11 cellular contexts compared by ENCODE assay signal in the genomic region with DNA sequence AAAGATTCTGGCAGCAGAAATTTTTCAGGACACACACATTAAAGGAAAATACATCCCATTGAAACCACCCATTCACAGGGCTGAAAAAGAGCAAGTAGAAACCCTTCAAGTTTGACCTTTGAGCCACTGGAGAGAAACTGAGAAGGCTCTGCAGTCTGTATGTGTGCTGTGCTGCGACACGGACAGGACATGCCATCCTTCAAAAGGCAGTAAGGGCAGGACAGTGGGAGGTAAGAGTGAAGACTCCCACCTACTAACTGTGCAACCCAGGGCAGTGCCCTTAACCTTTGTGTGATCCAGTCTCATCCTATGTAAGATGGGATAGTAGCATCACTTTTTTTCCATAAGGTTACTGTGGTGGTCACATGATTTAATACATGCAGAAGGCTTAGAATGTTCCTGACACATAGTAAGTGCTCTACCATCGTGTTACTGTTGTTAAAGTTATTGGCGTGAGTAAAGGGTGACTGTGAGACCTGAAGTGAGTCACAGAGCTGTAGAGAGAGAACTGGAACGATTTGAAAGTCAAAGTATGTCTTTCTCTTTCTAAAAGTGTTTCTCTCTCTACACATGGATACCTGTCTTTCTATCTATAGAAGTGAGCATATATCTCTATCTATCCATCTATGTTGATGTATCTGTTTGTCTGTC.
DNase-seq lines count a peak whose midpoint lies in the region; ATAC-seq and TF ChIP-seq lines count a peak whose summit lies in the region.
"Had no signal": no experiment of that assay in that cellular context is flagged by ENCODE, and none has a peak within 500 bp of the region (broad histone marks: within the 10 kb centered on the region; RNA-seq: fewer than 3 reads in every experiment).

No MANE protein-coding gene starts in this region.

- no peak overlapping the region for H3K27ac Mint-ChIP-seq in MCF 10A (ENCODE audit: low read depth, unreplicated experiment)
- H3K27ac Mint-ChIP-seq: T-cell had no signal

- H3K27ac ChIP-seq in mammary epithelial cell (ENCODE audit: insufficient read depth, low read depth, low read length) (no peak overlapping the region), body of pancreas (peak overlapping the region; percentile 50 to 73 (median 60)), transverse colon (peak overlapping the region in 3 of 4 donors; percentile 41 to 71 (median 70))
- H3K27ac ChIP-seq: dorsolateral prefrontal cortex had no signal

- no peak overlapping the region for H3K9ac ChIP-seq in mammary epithelial cell (ENCODE audit: insufficient read depth, low read length)

- POLR2A ChIA-PET in MCF 10A (lab: Yijun Ruan, JAX): interaction anchor here (0.6 to 0.9 kb wide), 3 partner anchors 11 to 490 kb away, joined by 3 to 5 read pairs (median 3); no protein-coding TSS in a partner anchor

- 63% methylated on average over 5 of the region's 5 CpGs for WGBS in mammary epithelial cell (ENCODE audit: low coverage, missing lambda C conversion rate)
- WGBS in body of pancreas, 2 donors: 38 to 61% methylated on average over 5 of the region's 5 CpGs
- 60 to 70% methylated on average over 5 of the region's 5 CpGs for WGBS in transverse colon (ENCODE audit: low coverage in 1 of 2), 2 donors

- H3K36me3 Mint-ChIP-seq in MCF 10A (ENCODE audit: insufficient read depth, unreplicated experiment): no peaks in the 10 kb centered on the region
- H3K36me3 Mint-ChIP-seq: T-cell had no signal

- H3K4me3 ChIP-seq in mammary epithelial cell (replicated peaks in 1 of 3; ENCODE audit: insufficient read depth in 1 of 3, low read depth in 2 of 3, low read length in 3 of 3) (no peak overlapping the region), body of pancreas (no peak overlapping the region), transverse colon (no peak overlapping the region)
- H3K4me3 ChIP-seq: dorsolateral prefrontal cortex had no signal

- H2AFZ ChIP-seq in mammary epithelial cell (ENCODE audit: low read depth, low read length): no peak overlapping the region

- no peak overlapping the region for H3K4me3 Mint-ChIP-seq in MCF 10A (ENCODE audit: unreplicated experiment)
- H3K4me3 Mint-ChIP-seq: T-cell had no signal

- dilution Hi-C loops in mammary epithelial cell (cut with HindIII; ENCODE audit: low sequenced_read_pairs): no loop called here

- CTCF ChIA-PET in mammary epithelial cell (lab: Charles Lee; ENCODE audit: low non-redundant PET): no interaction called here
- CTCF ChIA-PET in MCF 10A (lab: Yijun Ruan, JAX): no interaction called here

- ATAC-seq in HG03025 (IDR thresholded peaks at IDR 0.05; ENCODE audit: low FRiP score, unreplicated experiment) (peak; percentile 49), body of pancreas (no peak)
- ATAC-seq: T-cell had no signal

- peaks cover 12% of the 10 kb centered on the region for H3K4me1 Mint-ChIP-seq in MCF 10A (ENCODE audit: insufficient read depth, unreplicated experiment)
- H3K4me1 Mint-ChIP-seq: T-cell had no signal

- H4K20me1 ChIP-seq in mammary epithelial cell (ENCODE audit: insufficient read depth, low read length): no peaks in the 10 kb centered on the region

- TF ChIP-seq EP300 in transverse colon (IDR thresholded peaks at IDR 0.05; ENCODE audit: low read depth): no peak

- in situ Hi-C loops in mammary epithelial cell (cut with MboI; ENCODE audit: low sequenced_read_pairs in 2 of 2): loop anchor here in 1 of 2 donors (25.0 kb wide), 2 partner anchors 386 to 511 kb away; no protein-coding TSS in a partner anchor
- in situ Hi-C loops in transverse colon (cut with MboI; ENCODE audit: low pct_ligation_motif_present in 1 of 4, low pct_unique_long_range_greater_than_20kb in 1 of 4, low sequenced_read_pairs in 3 of 4): loop anchor here (10.0 to 25.0 kb wide), 5 partner anchors 336 to 563 kb away; no protein-coding TSS in a partner anchor

- BruUV-seq in mammary epithelial cell (replicated peaks; lab: Mats Ljungman, UMichigan) (no TSS peak), MCF 10A (replicated peaks; lab: Mats Ljungman, UMichigan) (no TSS peak)

- H3K27me3 ChIP-seq in mammary epithelial cell (ENCODE audit: insufficient read depth, low read length) (peaks cover 2% of the 10 kb centered on the region), body of pancreas (no peaks in the 10 kb centered on the region), transverse colon (no peaks in the 10 kb centered on the region)

- H3K4me2 ChIP-seq in mammary epithelial cell (ENCODE audit: insufficient read depth, low read depth, low read length): no peak overlapping the region

- H3K36me3 ChIP-seq in mammary epithelial cell (ENCODE audit: insufficient read depth, low read length): no peaks in the 10 kb centered on the region
- no peaks in the 10 kb centered on the region for H3K36me3 ChIP-seq in body of pancreas (replicated peaks in 1 of 2; ENCODE audit: insufficient read depth in 1 of 2, low read depth in 2 of 2)
- no peaks in the 10 kb centered on the region for H3K36me3 ChIP-seq in transverse colon

- no peaks in the 10 kb centered on the region for H3K27me3 Mint-ChIP-seq in MCF 10A (ENCODE audit: insufficient read depth, unreplicated experiment)

- H3K9me3 Mint-ChIP-seq in MCF 10A (ENCODE audit: unreplicated experiment): no peaks in the 10 kb centered on the region
- H3K9me3 Mint-ChIP-seq: T-cell had no signal

- H3K9me3 ChIP-seq in mammary epithelial cell (replicated peaks; ENCODE audit: insufficient read depth, low read length) (no peaks in the 10 kb centered on the region), body of pancreas (peaks cover 0 to 1% (median 0%) of the 10 kb centered on the region in 3 donors), transverse colon (no peaks in the 10 kb centered on the region)

- intact Hi-C loops in mammary epithelial cell (cut with micrococcal nuclease) (no loop called here), MCF 10A (cut with micrococcal nuclease) (no loop called here), body of pancreas (cut with DNase I) (no loop called here), transverse colon (cut with DNase I; ENCODE audit: low total_unique reads) (no loop called here)

- TF ChIP-seq POLR2A in body of pancreas (IDR thresholded peaks at IDR 0.05) (no peak), transverse colon (IDR thresholded peaks at IDR 0.05) (peak; percentile 30)

- H3K4me1 ChIP-seq in mammary epithelial cell (ENCODE audit: insufficient read depth, low read length) (no peaks in the 10 kb centered on the region), body of pancreas (peaks cover 43% of the 10 kb centered on the region), transverse colon (peaks cover 0 to 48% (median 5%) of the 10 kb centered on the region in 4 donors)

- TF ChIP-seq CTCF in mammary epithelial cell (conservative IDR thresholded peaks at IDR 0.05 in 1 of 2, IDR thresholded peaks at IDR 0.05 in 1 of 2; ENCODE audit: extremely low read depth in 1 of 2, insufficient read depth in 1 of 2, low read depth in 1 of 2, low read length in 2 of 2) (no peak), MCF 10A (IDR thresholded peaks at IDR 0.05; ENCODE audit: unreplicated experiment) (no peak), body of pancreas (IDR thresholded peaks at IDR 0.05) (no peak), transverse colon (IDR thresholded peaks at IDR 0.05) (no peak)

- no peaks in the 10 kb centered on the region for H3K79me2 ChIP-seq in mammary epithelial cell (ENCODE audit: insufficient read depth, low read length)

- peak; percentile 20 for DNase-seq in mammary epithelial cell
- no peak for DNase-seq in MCF 10A (ENCODE audit: unreplicated experiment)
- no peak for DNase-seq in body of pancreas
- DNase-seq in transverse colon: no peak
- DNase-seq in occipital lobe (lab: John Stamatoyannopoulos, UW): no peak
- DNase-seq in pons (ENCODE audit: low spot score): no peak
- no peak for DNase-seq in OCI-M1 (lab: John Stamatoyannopoulos, UW)
- DNase-seq: dorsolateral prefrontal cortex, NCI-H1930, T-cell had no signal
